ENCODE assay signal across 25 cellular contexts in genomic region chr1:112511897-112512296, GRCh38.
"Had no signal": no experiment of that assay in that cellular context is flagged by ENCODE, and none has a peak within 500 bp of the region (broad histone marks: within the 10 kb centered on the region; RNA-seq: fewer than 3 reads in every experiment).

No MANE protein-coding gene starts in this region.

- H3K4me1 ChIP-seq: colonic mucosa, prostate gland had no signal

- ATAC-seq: esophagus mucosa; gastrocnemius medialis; left cardiac atrium; left lung; natural killer cell; right cardiac atrium; stimulated activated memory B cell treated with anti-CD40 and anti-IgM and Interleukin-4, amounts not matched to agents 10 μg/mL and 1 μg/mL and 100 μg/mL, for 72 hours; stimulated activated naive CD8-positive, alpha-beta T cell treated with anti-CD3 and anti-CD28 coated beads, Interleukin-15, Interleukin-2, amounts not matched to agents 100 U/mL and 50 U/mL, for 24 hours had no signal

- DNase-seq: colonic mucosa; effector CD8-positive, alpha-beta T cell; endodermal cell; foreskin fibroblast; gastrocnemius medialis; head of caudate nucleus; left cardiac atrium; left lung; mammary epithelial cell; mesendoderm; natural killer cell; right cardiac atrium; sigmoid colon; stimulated activated CD4-positive, alpha-beta T cell treated with anti-CD3 and anti-CD28 coated beads, Interleukin-4, amount 100 ng/mL, for 4 hours; stimulated activated naive CD8-positive, alpha-beta T cell treated with anti-CD3 and anti-CD28 coated beads, Interleukin-15, Interleukin-2, amounts not matched to agents 100 U/mL and 50 U/mL, for 24 hours; substantia nigra; testis; tibial artery had no signal

- H3K9me3 Mint-ChIP-seq: central memory CD8-positive, alpha-beta T cell; dendritic cell treated with granulocyte-macrophage colony-stimulating factor and Interleukin-4, amounts not matched to agents 40 ng/mL and 50 ng/mL, for 4 days; endodermal cell; natural killer cell; neural crest cell; stimulated activated memory B cell treated with anti-CD40 and anti-IgM and Interleukin-4, amounts not matched to agents 10 μg/mL and 1 μg/mL and 100 μg/mL, for 72 hours had no signal

- H3K27ac Mint-ChIP-seq: dendritic cell treated with granulocyte-macrophage colony-stimulating factor and Interleukin-4, amounts not matched to agents 40 ng/mL and 50 ng/mL, for 4 days; endodermal cell; natural killer cell; stimulated activated memory B cell treated with anti-CD40 and anti-IgM and Interleukin-4, amounts not matched to agents 10 μg/mL and 1 μg/mL and 100 μg/mL, for 72 hours had no signal

- H3K4me3 Mint-ChIP-seq: central memory CD8-positive, alpha-beta T cell; dendritic cell treated with granulocyte-macrophage colony-stimulating factor and Interleukin-4, amounts not matched to agents 40 ng/mL and 50 ng/mL, for 4 days; endodermal cell; natural killer cell; neural crest cell; stimulated activated memory B cell treated with anti-CD40 and anti-IgM and Interleukin-4, amounts not matched to agents 10 μg/mL and 1 μg/mL and 100 μg/mL, for 72 hours had no signal

- H3K36me3 Mint-ChIP-seq: natural killer cell; stimulated activated memory B cell treated with anti-CD40 and anti-IgM and Interleukin-4, amounts not matched to agents 10 μg/mL and 1 μg/mL and 100 μg/mL, for 72 hours had no signal

- H3K9me3 ChIP-seq: colonic mucosa, gastrocnemius medialis, left lung, prostate gland, sigmoid colon, testis, tibial artery had no signal

- H3K4me3 ChIP-seq: colonic mucosa, gastrocnemius medialis, left lung, prostate gland, sigmoid colon, testis, tibial artery had no signal

- H3K27me3 ChIP-seq: testis had no signal

- H3K27ac ChIP-seq: colonic mucosa, epithelial cell of prostate, gastrocnemius medialis, prostate gland, tibial artery had no signal

- H3K36me3 ChIP-seq: colonic mucosa, gastrocnemius medialis, left lung, prostate gland, sigmoid colon had no signal
